In genomic region chr2:191977754-191978153, GRCh38 we compare ENCODE assay signal across 18 cellular contexts.
"Had no signal": no experiment of that assay in that cellular context is flagged by ENCODE, and none has a peak within 500 bp of the region (broad histone marks: within the 10 kb centered on the region; RNA-seq: fewer than 3 reads in every experiment).

No MANE protein-coding gene starts in this region.

- H3K9me3 ChIP-seq: body of pancreas, sigmoid colon, testis, upper lobe of left lung had no signal

- DNase-seq: activated B cell treated with CpG ODN at 0.5 μM for 24 hours; activated CD4-positive, alpha-beta memory T cell treated with anti-CD3 and anti-CD28 coated beads, Interleukin-2, amount 10 ng/mL, durations not matched to agents 7 days and 5 days; activated CD4-positive, alpha-beta T cell treated with anti-CD3 and anti-CD28 coated beads for 4 hours; activated CD8-positive, alpha-beta memory T cell treated with anti-CD3 and anti-CD28 coated beads, Interleukin-2, amount 10 ng/mL, durations not matched to agents 7 days and 5 days; activated naive CD4-positive, alpha-beta T cell; activated naive CD8-positive, alpha-beta T cell treated with anti-CD3 and anti-CD28 coated beads for 36 hours; amygdala; body of pancreas; mesenchymal stem cell; naive thymus-derived CD4-positive, alpha-beta T cell; sigmoid colon; stimulated activated CD4-positive, alpha-beta T cell treated with anti-CD3 and anti-CD28 coated beads, Interleukin-4, amount 100 ng/mL, for 24 hours; T-helper 1 cell; T-helper 9 cell; testis; upper lobe of left lung had no signal

- H3K27ac Mint-ChIP-seq: activated B cell treated with CpG ODN at 0.5 μM for 24 hours; activated CD4-positive, alpha-beta memory T cell treated with anti-CD3 and anti-CD28 coated beads, Interleukin-2, amount 10 ng/mL, durations not matched to agents 7 days and 5 days; activated CD8-positive, alpha-beta memory T cell treated with anti-CD3 and anti-CD28 coated beads, Interleukin-2, amount 10 ng/mL, durations not matched to agents 7 days and 5 days; activated naive CD8-positive, alpha-beta T cell treated with anti-CD3 and anti-CD28 coated beads for 36 hours; naive thymus-derived CD4-positive, alpha-beta T cell; stimulated activated effector memory CD8-positive, alpha-beta T cell treated with anti-CD3 and anti-CD28 coated beads, Interleukin-12 subunit alpha, Interleukin-12 subunit beta, amount 100 ng/mL, for 72 hours had no signal

- H3K9me3 Mint-ChIP-seq: activated B cell treated with CpG ODN at 0.5 μM for 24 hours; activated CD4-positive, alpha-beta memory T cell treated with anti-CD3 and anti-CD28 coated beads, Interleukin-2, amount 10 ng/mL, durations not matched to agents 7 days and 5 days; activated naive CD8-positive, alpha-beta T cell treated with anti-CD3 and anti-CD28 coated beads for 36 hours; naive thymus-derived CD4-positive, alpha-beta T cell; stimulated activated effector memory CD8-positive, alpha-beta T cell treated with anti-CD3 and anti-CD28 coated beads, Interleukin-12 subunit alpha, Interleukin-12 subunit beta, amount 100 ng/mL, for 72 hours had no signal

- ATAC-seq: activated CD8-positive, alpha-beta memory T cell treated with anti-CD3 and anti-CD28 coated beads, Interleukin-2, amount 10 ng/mL, durations not matched to agents 7 days and 5 days; body of pancreas; naive thymus-derived CD4-positive, alpha-beta T cell; stimulated activated effector memory CD8-positive, alpha-beta T cell treated with anti-CD3 and anti-CD28 coated beads, Interleukin-12 subunit alpha, Interleukin-12 subunit beta, amount 100 ng/mL, for 72 hours had no signal

- H2AFZ ChIP-seq: parathyroid adenoma had no signal

- H3K27ac ChIP-seq: body of pancreas, parathyroid adenoma, sigmoid colon, testis, upper lobe of left lung had no signal

- H3K79me2 ChIP-seq: parathyroid adenoma had no signal

- H3K4me3 ChIP-seq: body of pancreas, sigmoid colon, testis, upper lobe of left lung had no signal

- H3K27me3 Mint-ChIP-seq: activated B cell treated with CpG ODN at 0.5 μM for 24 hours; activated CD4-positive, alpha-beta memory T cell treated with anti-CD3 and anti-CD28 coated beads, Interleukin-2, amount 10 ng/mL, durations not matched to agents 7 days and 5 days; activated CD8-positive, alpha-beta memory T cell treated with anti-CD3 and anti-CD28 coated beads, Interleukin-2, amount 10 ng/mL, durations not matched to agents 7 days and 5 days had no signal

- H3K9ac ChIP-seq: parathyroid adenoma had no signal

- H3K27me3 ChIP-seq: body of pancreas, sigmoid colon, testis, upper lobe of left lung had no signal

- H3K4me1 ChIP-seq: body of pancreas, parathyroid adenoma, sigmoid colon, testis, upper lobe of left lung had no signal

- H3K4me3 Mint-ChIP-seq: activated B cell treated with CpG ODN at 0.5 μM for 24 hours; activated CD4-positive, alpha-beta memory T cell treated with anti-CD3 and anti-CD28 coated beads, Interleukin-2, amount 10 ng/mL, durations not matched to agents 7 days and 5 days; activated CD8-positive, alpha-beta memory T cell treated with anti-CD3 and anti-CD28 coated beads, Interleukin-2, amount 10 ng/mL, durations not matched to agents 7 days and 5 days; activated naive CD8-positive, alpha-beta T cell treated with anti-CD3 and anti-CD28 coated beads for 36 hours; naive thymus-derived CD4-positive, alpha-beta T cell; stimulated activated effector memory CD8-positive, alpha-beta T cell treated with anti-CD3 and anti-CD28 coated beads, Interleukin-12 subunit alpha, Interleukin-12 subunit beta, amount 100 ng/mL, for 72 hours had no signal

- H3K36me3 ChIP-seq: sigmoid colon, upper lobe of left lung had no signal

- H3K4me1 Mint-ChIP-seq: activated B cell treated with CpG ODN at 0.5 μM for 24 hours; activated CD4-positive, alpha-beta memory T cell treated with anti-CD3 and anti-CD28 coated beads, Interleukin-2, amount 10 ng/mL, durations not matched to agents 7 days and 5 days; activated CD8-positive, alpha-beta memory T cell treated with anti-CD3 and anti-CD28 coated beads, Interleukin-2, amount 10 ng/mL, durations not matched to agents 7 days and 5 days; activated naive CD8-positive, alpha-beta T cell treated with anti-CD3 and anti-CD28 coated beads for 36 hours; naive thymus-derived CD4-positive, alpha-beta T cell; stimulated activated effector memory CD8-positive, alpha-beta T cell treated with anti-CD3 and anti-CD28 coated beads, Interleukin-12 subunit alpha, Interleukin-12 subunit beta, amount 100 ng/mL, for 72 hours had no signal

- H3K36me3 Mint-ChIP-seq: activated CD8-positive, alpha-beta memory T cell treated with anti-CD3 and anti-CD28 coated beads, Interleukin-2, amount 10 ng/mL, durations not matched to agents 7 days and 5 days; activated naive CD8-positive, alpha-beta T cell treated with anti-CD3 and anti-CD28 coated beads for 36 hours; naive thymus-derived CD4-positive, alpha-beta T cell; stimulated activated effector memory CD8-positive, alpha-beta T cell treated with anti-CD3 and anti-CD28 coated beads, Interleukin-12 subunit alpha, Interleukin-12 subunit beta, amount 100 ng/mL, for 72 hours had no signal
